1 cellular context compared by ENCODE assay signal in the genomic region with DNA sequence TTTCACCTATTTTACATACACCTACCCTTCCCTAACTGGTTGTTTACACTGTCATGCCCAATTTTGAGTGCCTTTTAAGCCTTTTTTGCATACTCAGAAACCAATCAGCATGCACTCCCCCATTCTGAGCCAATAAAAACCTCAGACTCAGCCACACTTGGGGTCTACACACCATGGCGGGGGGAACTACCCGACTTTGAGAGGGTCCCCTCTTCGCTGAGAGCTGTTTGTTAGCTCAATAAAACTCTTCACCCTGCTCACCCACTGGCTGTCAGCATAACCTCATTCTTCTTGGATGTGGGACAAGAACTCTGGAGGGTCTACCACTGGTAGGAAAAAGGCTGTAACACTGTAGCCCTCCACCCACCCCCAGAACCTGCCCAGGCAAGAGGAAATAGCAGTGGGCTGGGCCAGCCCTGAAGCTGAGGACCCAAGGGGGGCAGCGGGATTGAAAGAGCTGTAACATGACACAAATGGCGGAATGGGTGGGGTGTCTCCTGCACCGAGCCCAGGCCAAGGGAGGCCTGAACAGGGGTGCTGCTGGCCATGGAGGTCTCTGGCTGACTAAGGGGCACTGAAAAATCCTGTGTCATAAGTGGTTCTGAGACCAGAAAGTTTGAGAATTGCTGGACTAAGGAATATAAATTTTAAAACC.
TF ChIP-seq lines count a peak whose summit lies in the region.

No MANE protein-coding gene starts in this region.

TF ChIP-seq in HCT116, 20 proteins besides CTCF, POLR2A, EP300 and RAD21:
- TF ChIP-seq JUND (IDR thresholded peaks at IDR 0.05) (no peak), ZNF274 (IDR thresholded peaks at IDR 0.05; ENCODE audit: low read depth, low read length) (no peak), TCF7L2 (IDR thresholded peaks at IDR 0.05; ENCODE audit: borderline replicate concordance, extremely low read depth, insufficient read depth, insufficient read length) (no peak), SRF (IDR thresholded peaks at IDR 0.05; ENCODE audit: low read depth) (no peak), CBX3 (IDR thresholded peaks at IDR 0.05; ENCODE audit: low read depth) (0 out of 2 replicates have a peak, but pooled peaks have one; percentile 4), POLR2AphosphoS5 (IDR thresholded peaks at IDR 0.05; ENCODE audit: low read depth, low read length) (no peak), SP1 (IDR thresholded peaks at IDR 0.05; ENCODE audit: low read depth) (no peak), ZBTB33 (IDR thresholded peaks at IDR 0.05; ENCODE audit: extremely low read depth, insufficient replicate concordance, low read length) (no peak), ZFX (IDR thresholded peaks at IDR 0.05) (no peak)
